ENCODE assay signal across 11 cellular contexts in the genomic region with DNA sequence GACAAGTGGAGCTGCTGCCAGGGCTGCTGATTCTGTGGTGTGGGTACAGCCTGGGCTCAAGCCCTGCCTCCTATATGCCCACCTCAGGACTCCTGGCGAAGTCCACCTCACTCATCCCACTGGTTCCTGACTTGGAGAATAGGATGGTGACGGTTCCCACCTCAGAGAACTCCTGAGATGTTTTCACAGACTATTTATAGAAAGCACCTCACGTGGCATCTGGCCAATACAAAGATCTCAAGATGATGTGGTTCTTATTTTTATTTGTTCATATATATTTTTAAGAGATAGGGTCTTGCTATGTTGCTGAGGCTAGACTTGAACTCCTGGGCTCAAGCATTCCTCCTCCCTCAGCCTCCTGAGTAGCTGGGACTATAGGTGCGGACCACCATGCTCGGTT.
A peak's percentile ranks its signal among the peaks of the same experiment; 100 is the strongest.
DNase-seq lines count a peak whose midpoint lies in the region; ATAC-seq, FAIRE-seq and TF ChIP-seq lines count a peak whose summit lies in the region.
"Had no signal": no experiment of that assay in that cellular context is flagged by ENCODE, and none has a peak within 500 bp of the region (broad histone marks: within the 10 kb centered on the region; RNA-seq: fewer than 3 reads in every experiment).

No MANE protein-coding gene starts in this region.

- no peaks in the 10 kb centered on the region for H3K9me3 ChIP-seq in HCT116 (ENCODE audit: control insufficient read depth in 1 of 2, insufficient read depth in 1 of 2, low read depth in 1 of 2, low read length in 2 of 2)
- H3K9me3 ChIP-seq in kidney (ENCODE audit: control insufficient read depth in 1 of 2, low read length in 2 of 2) = no peaks in the 10 kb centered on the region
- H3K9me3 ChIP-seq in small intestine (ENCODE audit: control insufficient read depth, low read depth) = no peaks in the 10 kb centered on the region

- DNase-seq in HCT116 (ENCODE audit: low read depth, low spot score) = no peak
- no peak for DNase-seq in kidney
- DNase-seq in small intestine = no peak
- no peak for DNase-seq in activated gamma-delta T cell treated with Interleukin-2 at 50 U/mL for 16 hours
- no peak for DNase-seq in mesothelial cell of epicardium (ENCODE audit: low spot score in 2 of 2, unreplicated experiment in 2 of 2)
- DNase-seq in middle frontal gyrus (ENCODE audit: extremely low spot score, low spot score) = no peak
- DNase-seq: CD4-positive, alpha-beta T cell; NCI-H146; NCI-H748 treated with DMSO at 0.1 percent for 48 hours had no signal

- H3K36me3 ChIP-seq in HCT116 (ENCODE audit: control insufficient read depth in 1 of 2, insufficient read depth in 2 of 2, low read length in 2 of 2) (no peaks in the 10 kb centered on the region), kidney (ENCODE audit: control insufficient read depth in 1 of 2, insufficient read depth in 2 of 2, low read length in 2 of 2) (peaks cover 0 to 3% of the 10 kb centered on the region in 2 donors), small intestine (ENCODE audit: control insufficient read depth in 2 of 2, insufficient read depth in 2 of 2, low read length in 2 of 2) (no peaks in the 10 kb centered on the region)

- 88 to 93% (median 93%) methylated on average over 5 of the region's 5 CpGs for WGBS in small intestine, 3 donors

- peak overlapping the region; percentile 90 for H3K27ac Mint-ChIP-seq in activated T-helper 17 cell treated with anti-CD3 and anti-CD28 coated beads, Interleukin-2, amount 50 U/mL, for 72 hours
- H3K27ac Mint-ChIP-seq in mesothelial cell of epicardium = no peak overlapping the region

- H3K27me3 Mint-ChIP-seq in activated T-helper 17 cell treated with anti-CD3 and anti-CD28 coated beads, Interleukin-2, amount 50 U/mL, for 72 hours = no peaks in the 10 kb centered on the region
- H3K27me3 Mint-ChIP-seq in mesothelial cell of epicardium (ENCODE audit: low read depth) = no peaks in the 10 kb centered on the region
- H3K27me3 Mint-ChIP-seq: CD4-positive, alpha-beta T cell had no signal

- H3K9ac ChIP-seq in HCT116 (ENCODE audit: low read length) (no peak overlapping the region), kidney (ENCODE audit: low read length in 2 of 2) (peak overlapping the region in 1 of 2 donors; percentile 60)

- peak overlapping the region; percentile 64 for H3K4me2 ChIP-seq in HCT116 (ENCODE audit: low read length)

- no TSS peak for BruUV-seq in HCT116 (replicated peaks; lab: Mats Ljungman, UMichigan)

- no peak overlapping the region for H3K4me3 ChIP-seq in HCT116 (replicated peaks in 1 of 2; ENCODE audit: low read depth in 1 of 2, low read length in 2 of 2)
- no peak overlapping the region for H3K4me3 ChIP-seq in kidney (ENCODE audit: low read length in 2 of 2)
- no peak overlapping the region for H3K4me3 ChIP-seq in small intestine (ENCODE audit: low read depth in 1 of 2, low read length in 2 of 2)

- H3K9me2 ChIP-seq in HCT116 (ENCODE audit: insufficient read depth) = no peaks in the 10 kb centered on the region

- ATAC-seq in HCT116 (peak; percentile 23), GM18520 (IDR thresholded peaks at IDR 0.05; ENCODE audit: unreplicated experiment) (no peak)
- no peak for ATAC-seq in activated T-helper 17 cell treated with anti-CD3 and anti-CD28 coated beads, Interleukin-2, amount 50 U/mL, for 72 hours (replicated peaks)

- no peaks in the 10 kb centered on the region for H3K79me2 ChIP-seq in HCT116 (ENCODE audit: insufficient read depth, low read length)

- POLR2A ChIA-PET in HCT116 (lab: Charles Lee) = no interaction called here

- RAD21 ChIA-PET in HCT116 (lab: Charles Lee; ENCODE audit: low non-redundant PET in 1 of 2, low total read pairs in 2 of 2, uncharacterized antibody in 2 of 2, unreplicated experiment in 2 of 2) = no interaction called here

- intact Hi-C loops in HCT116 (cut with micrococcal nuclease) = no loop called here
- intact Hi-C loops in kidney (cut with DNase I) = no loop called here

- H3K4me1 ChIP-seq in HCT116 (ENCODE audit: control insufficient read depth in 1 of 2, insufficient read depth in 2 of 2, low read length in 2 of 2) (peaks cover 17% of the 10 kb centered on the region in 2 experiments), kidney (ENCODE audit: control insufficient read depth in 1 of 2, insufficient read depth in 1 of 2, low read depth in 1 of 2, low read length in 2 of 2) (peaks cover 19 to 20% of the 10 kb centered on the region in 2 donors), small intestine (ENCODE audit: control insufficient read depth in 2 of 2, insufficient read depth in 1 of 2, low read depth in 1 of 2, low read length in 1 of 2) (peaks cover 5 to 24% of the 10 kb centered on the region in 2 donors)

- H3K27ac ChIP-seq in HCT116 (ENCODE audit: low read depth, low read length) (no peak overlapping the region; the same call in 1 of the 2 replicates), kidney (ENCODE audit: low read depth in 2 of 2, low read length in 2 of 2) (peak overlapping the region; percentile 90 to 92), small intestine (ENCODE audit: low read depth in 1 of 2, low read length in 1 of 2) (peak overlapping the region; percentile 50 to 96)

- peaks cover 53% of the 10 kb centered on the region for H3K36me3 Mint-ChIP-seq in activated T-helper 17 cell treated with anti-CD3 and anti-CD28 coated beads, Interleukin-2, amount 50 U/mL, for 72 hours (ENCODE audit: low read depth)
- H3K36me3 Mint-ChIP-seq in mesothelial cell of epicardium = no peaks in the 10 kb centered on the region

- CTCF ChIA-PET in HCT116 (lab: Charles Lee) = no interaction called here

- no peak for TF ChIP-seq POLR2A in HCT116 (IDR thresholded peaks at IDR 0.05; ENCODE audit: borderline replicate concordance, extremely low read depth, insufficient read depth, insufficient read length)

- H3K27me3 ChIP-seq in HCT116 (ENCODE audit: insufficient read depth, low read length) (peaks cover 4% of the 10 kb centered on the region), small intestine (ENCODE audit: control insufficient read depth in 2 of 2, insufficient read depth in 2 of 2, low read length in 2 of 2) (no peaks in the 10 kb centered on the region)

- H3K4me3 Mint-ChIP-seq in activated T-helper 17 cell treated with anti-CD3 and anti-CD28 coated beads, Interleukin-2, amount 50 U/mL, for 72 hours = no peak overlapping the region
- no peak overlapping the region for H3K4me3 Mint-ChIP-seq in mesothelial cell of epicardium

- no peak overlapping the region for H2AFZ ChIP-seq in HCT116 (ENCODE audit: low read depth, low read length, poor library complexity, severe bottlenecking)

- FAIRE-seq in kidney (lab: Jason Lieb, UNC) (no peak), small intestine (lab: Jason Lieb, UNC) (no peak)

- no peaks in the 10 kb centered on the region for H4K20me1 ChIP-seq in HCT116 (ENCODE audit: insufficient read depth)

- TF ChIP-seq CTCF in HCT116 (IDR thresholded peaks at IDR 0.05 in 2 of 3, conservative IDR thresholded peaks at IDR 0.05 in 1 of 3; ENCODE audit: borderline replicate concordance in 1 of 3, insufficient read depth in 1 of 3, low read depth in 2 of 3, low read length in 2 of 3) (no peak), kidney (IDR thresholded peaks at IDR 0.05; ENCODE audit: borderline replicate concordance, extremely low read depth, insufficient read depth) (no peak), mesothelial cell of epicardium (IDR thresholded peaks at IDR 0.05; ENCODE audit: unreplicated experiment) (no peak)

- peaks cover 4% of the 10 kb centered on the region for H3K9me3 Mint-ChIP-seq in activated T-helper 17 cell treated with anti-CD3 and anti-CD28 coated beads, Interleukin-2, amount 50 U/mL, for 72 hours
- H3K9me3 Mint-ChIP-seq in mesothelial cell of epicardium = peaks cover 3% of the 10 kb centered on the region
- H3K9me3 Mint-ChIP-seq: CD4-positive, alpha-beta T cell had no signal

- no peak for TF ChIP-seq RAD21 in HCT116 (IDR thresholded peaks at IDR 0.05; ENCODE audit: low read depth)

- peaks cover 51% of the 10 kb centered on the region for H3K4me1 Mint-ChIP-seq in activated T-helper 17 cell treated with anti-CD3 and anti-CD28 coated beads, Interleukin-2, amount 50 U/mL, for 72 hours
- H3K4me1 Mint-ChIP-seq in mesothelial cell of epicardium = peaks cover 12% of the 10 kb centered on the region

TF ChIP-seq in HCT116, 20 proteins besides CTCF, POLR2A, EP300 and RAD21:
- no peak for TF ChIP-seq FOSL1 (IDR thresholded peaks at IDR 0.05; ENCODE audit: low read depth)
- TF ChIP-seq EGR1 (IDR thresholded peaks at IDR 0.05; ENCODE audit: low read depth) = no peak
- TF ChIP-seq, protein P1, sequence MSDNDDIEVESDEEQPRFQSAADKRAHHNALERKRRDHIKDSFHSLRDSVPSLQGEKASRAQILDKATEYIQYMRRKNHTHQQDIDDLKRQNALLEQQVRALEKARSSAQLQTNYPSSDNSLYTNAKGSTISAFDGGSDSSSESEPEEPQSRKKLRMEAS (IDR thresholded peaks at IDR 0.05) = no peak
- TF ChIP-seq CEBPB (IDR thresholded peaks at IDR 0.05; ENCODE audit: low read depth) = no peak
- no peak for TF ChIP-seq SIN3A (IDR thresholded peaks at IDR 0.05; ENCODE audit: low read depth)
- TF ChIP-seq, protein P2, sequence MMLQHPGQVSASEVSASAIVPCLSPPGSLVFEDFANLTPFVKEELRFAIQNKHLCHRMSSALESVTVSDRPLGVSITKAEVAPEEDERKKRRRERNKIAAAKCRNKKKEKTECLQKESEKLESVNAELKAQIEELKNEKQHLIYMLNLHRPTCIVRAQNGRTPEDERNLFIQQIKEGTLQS (IDR thresholded peaks at IDR 0.05) = no peak
- no peak for TF ChIP-seq YY1 (IDR thresholded peaks at IDR 0.05; ENCODE audit: extremely low read depth, insufficient replicate concordance, low read depth, low read length)
